Comparison of ENCODE assay signal across 8 cellular contexts in the genomic region with DNA sequence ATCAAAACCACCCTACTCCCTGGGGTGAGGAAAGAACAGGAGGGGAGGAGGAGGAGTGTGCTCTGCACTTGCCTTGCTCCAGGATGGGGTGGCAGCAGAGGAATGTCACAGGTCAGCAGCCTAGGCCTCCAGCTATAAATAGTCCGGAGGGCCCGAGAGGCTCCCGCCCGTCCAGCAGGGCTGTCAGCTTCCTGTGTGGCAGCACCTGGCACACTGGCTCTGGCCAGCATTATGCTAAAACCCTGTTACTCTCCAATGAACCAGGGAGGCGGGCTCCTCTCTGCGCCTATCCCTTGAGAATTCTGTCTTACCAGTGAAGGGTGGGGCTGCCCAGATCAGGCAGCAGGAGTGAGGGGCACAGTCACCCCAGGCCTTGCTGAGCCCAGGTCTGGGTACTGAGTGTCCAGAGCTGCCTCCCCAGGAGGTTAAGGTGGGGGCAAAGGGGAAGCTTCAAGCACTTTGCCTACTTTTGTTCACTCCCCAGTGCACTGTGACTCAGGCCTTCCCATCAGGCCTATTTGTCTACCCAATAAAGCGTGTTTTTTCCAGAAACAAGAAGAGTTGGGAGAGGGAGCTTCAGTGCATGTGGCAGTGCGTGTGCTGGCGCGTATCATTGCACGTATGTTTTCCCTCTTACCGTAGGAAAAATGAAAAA. TPM values are rescaled to one million over a fixed set of nuclear protein-coding genes. Genes with fewer than 3 reads are reported as not detected.
A peak's percentile ranks its signal among the peaks of the same experiment; 100 is the strongest.
DNase-seq lines count a peak whose midpoint lies in the region; ATAC-seq, FAIRE-seq and TF ChIP-seq lines count a peak whose summit lies in the region.

No MANE protein-coding gene starts in this region.

- no peaks in the 10 kb centered on the region for H3F3A ChIP-seq in OCI-LY1 (ENCODE audit: insufficient read depth, low read length)

- no peak overlapping the region for H3K4me3 Mint-ChIP-seq in dendritic cell treated with granulocyte-macrophage colony-stimulating factor and Interleukin-4, amounts not matched to agents 40 ng/mL and 50 ng/mL, for 4 days

- H3K27me3 Mint-ChIP-seq in dendritic cell treated with granulocyte-macrophage colony-stimulating factor and Interleukin-4, amounts not matched to agents 40 ng/mL and 50 ng/mL, for 4 days: no peaks in the 10 kb centered on the region

- H4K20me1 ChIP-seq in OCI-LY1 (ENCODE audit: insufficient read depth, low read length): no peaks in the 10 kb centered on the region

- peak; percentile 57 for FAIRE-seq in GM12892 (lab: Jason Lieb, UNC)

- H3K4me3 ChIP-seq in AG10803 (ENCODE audit: low read length): peak overlapping the region; percentile 17; the same call in 1 of the 2 replicates
- peak overlapping the region; percentile 61 for H3K4me3 ChIP-seq in OCI-LY1 (ENCODE audit: low read depth, low read length, poor library complexity, severe bottlenecking)
- peak overlapping the region; percentile 33 for H3K4me3 ChIP-seq in lower lobe of right lung
- H3K4me3 ChIP-seq in thyroid gland (replicated peaks in 1 of 3): no peak overlapping the region

- peaks cover 19% of the 10 kb centered on the region for H3K79me2 ChIP-seq in OCI-LY1 (ENCODE audit: insufficient read depth, low read length)

- H3K4me1 ChIP-seq in OCI-LY1 (ENCODE audit: insufficient read depth, low read length, severe bottlenecking) (peaks cover 26% of the 10 kb centered on the region), lower lobe of right lung (peaks cover 45% of the 10 kb centered on the region), thyroid gland (peaks cover 37 to 49% of the 10 kb centered on the region in 2 donors)

- H3K27ac Mint-ChIP-seq in dendritic cell treated with granulocyte-macrophage colony-stimulating factor and Interleukin-4, amounts not matched to agents 40 ng/mL and 50 ng/mL, for 4 days: peak overlapping the region; percentile 97

- DNase-seq in AG10803 (ENCODE audit: low read depth) (peak; percentile 47), GM12892 (ENCODE audit: insufficient read length) (no peak), lower lobe of right lung (peak; percentile 83), thyroid gland (peak; percentile 96), MV-4-11 (lab: John Stamatoyannopoulos, UW) (no peak), DMS114 treated with DMSO at 0.1 percent for 48 hours (lab: John Stamatoyannopoulos, UW; ENCODE audit: unreplicated experiment) (no peak)

- H3K9me2 ChIP-seq in OCI-LY1 (ENCODE audit: low read depth, low read length): no peaks in the 10 kb centered on the region

- H3K27ac ChIP-seq in OCI-LY1 (ENCODE audit: low read depth, low read length, poor library complexity, severe bottlenecking) (peak overlapping the region; percentile 31), lower lobe of right lung (peak overlapping the region; percentile 97), thyroid gland (peak overlapping the region; percentile 86 to 98 (median 95))

- peaks cover 31% of the 10 kb centered on the region for H3K4me1 Mint-ChIP-seq in dendritic cell treated with granulocyte-macrophage colony-stimulating factor and Interleukin-4, amounts not matched to agents 40 ng/mL and 50 ng/mL, for 4 days (ENCODE audit: low read depth)

- TF ChIP-seq CTCF in AG10803 (conservative IDR thresholded peaks at IDR 0.05; ENCODE audit: low read length): no peak
- no peak for TF ChIP-seq CTCF in OCI-LY1 (IDR thresholded peaks at IDR 0.05; ENCODE audit: low read length)
- no peak for TF ChIP-seq CTCF in lower lobe of right lung (IDR thresholded peaks at IDR 0.05)
- no peak for TF ChIP-seq CTCF in thyroid gland (IDR thresholded peaks at IDR 0.05)

- no peaks in the 10 kb centered on the region for H3K9me3 Mint-ChIP-seq in dendritic cell treated with granulocyte-macrophage colony-stimulating factor and Interleukin-4, amounts not matched to agents 40 ng/mL and 50 ng/mL, for 4 days

- intact Hi-C loops in dendritic cell treated with granulocyte-macrophage colony-stimulating factor and Interleukin-4, amounts not matched to agents 40 ng/mL and 50 ng/mL, for 4 days (cut with micrococcal nuclease): loop anchor here (2.0 to 5.0 kb wide), 2 partner anchors 22 to 34 kb away; no protein-coding TSS in a partner anchor
- intact Hi-C loops in lower lobe of right lung (cut with DNase I): no loop called here
- intact Hi-C loops in thyroid gland (cut with DNase I): no loop called here

- WGBS in thyroid gland, 2 donors: 39 to 40% methylated on average over 10 to 11 of the region's 12 CpGs

- peak overlapping the region; percentile 69 for H3K4me2 ChIP-seq in OCI-LY1 (ENCODE audit: low read length)

- H3K36me3 Mint-ChIP-seq in dendritic cell treated with granulocyte-macrophage colony-stimulating factor and Interleukin-4, amounts not matched to agents 40 ng/mL and 50 ng/mL, for 4 days (ENCODE audit: low read depth): peaks cover 27% of the 10 kb centered on the region

- H3K9me3 ChIP-seq in OCI-LY1 (ENCODE audit: low read length): no peaks in the 10 kb centered on the region
- H3K9me3 ChIP-seq in lower lobe of right lung: no peaks in the 10 kb centered on the region
- no peaks in the 10 kb centered on the region for H3K9me3 ChIP-seq in thyroid gland

- H3K36me3 ChIP-seq in OCI-LY1 (ENCODE audit: insufficient read depth, low read length) (no peaks in the 10 kb centered on the region), lower lobe of right lung (peaks cover 17% of the 10 kb centered on the region), thyroid gland (no peaks in the 10 kb centered on the region)

- H3K27me3 ChIP-seq in OCI-LY1 (ENCODE audit: insufficient read depth, low read length): no peaks in the 10 kb centered on the region
- no peaks in the 10 kb centered on the region for H3K27me3 ChIP-seq in lower lobe of right lung (ENCODE audit: low read depth)
- no peaks in the 10 kb centered on the region for H3K27me3 ChIP-seq in thyroid gland

- peak overlapping the region; percentile 54; the same call in 1 of the 2 replicates for H3K9ac ChIP-seq in OCI-LY1 (ENCODE audit: low read length)

- H2AFZ ChIP-seq in OCI-LY1 (ENCODE audit: low read length): no peak overlapping the region

- peak; percentile 33 to 39 for ATAC-seq in lower lobe of right lung

- TF ChIP-seq POLR2A in GM12892 (IDR thresholded peaks at IDR 0.05; ENCODE audit: low read depth, low read length) (no peak), thyroid gland (IDR thresholded peaks at IDR 0.05) (peak in 1 of 2 donors; percentile 71)

RNA-seq across cellular contexts. Expression of gene COX14, which starts 1.1 kb away (rescaled TPM):
- polyA plus RNA-seq in GM12892 (2012; ENCODE audit: missing spikeins): 83.6 TPM
- total RNA-seq in lower lobe of right lung: 68.0 TPM
- total RNA-seq in thyroid gland: 100 to 1,000 TPM in 2 of 4 donors, 10 to 100 TPM in 2; 40.6 to 135 (median 90.9) TPM

RNA-seq across cellular contexts. Expression of gene GPD1, which starts 7.1 kb away (rescaled TPM):
- 1.1 TPM for polyA plus RNA-seq in GM12892 (2012; ENCODE audit: missing spikeins)
- total RNA-seq in lower lobe of right lung: 67.0 TPM
- total RNA-seq in thyroid gland: 10 to 100 TPM in 1 of 4 donors, 1 to 10 TPM in 3; 5.1 to 10.6 (median 7.1) TPM

RNA-seq across cellular contexts. Expression of gene SMARCD1, which starts 25.7 kb away (rescaled TPM):
- 43.4 TPM for polyA plus RNA-seq in GM12892 (2012; ENCODE audit: missing spikeins)
- 44.2 TPM for total RNA-seq in lower lobe of right lung
- 10 to 100 TPM; 67.2 to 92.9 (median 74.7) TPM for total RNA-seq in thyroid gland

RNA-seq across cellular contexts. Expression of gene ASIC1, which starts 53.5 kb away (rescaled TPM):
- polyA plus RNA-seq in GM12892 (2012; ENCODE audit: missing spikeins): 0.51 TPM
- total RNA-seq in lower lobe of right lung (1.6 TPM), thyroid gland (1 to 10 TPM in 1 of 4 donors, under 1 TPM in 3; 0.13 to 1.9 (median 0.43) TPM)

RNA-seq across cellular contexts. Expression of gene CERS5, which starts 56.3 kb away (rescaled TPM):
- polyA plus RNA-seq in GM12892 (2012; ENCODE audit: missing spikeins): 40.3 TPM
- total RNA-seq in lower lobe of right lung (37.7 TPM), thyroid gland (10 to 100 TPM; 20.2 to 34.9 (median 29.5) TPM)

Comparison
In these comparisons a context has a peak if more than half of its experiments do, and no peak if none do; other contexts are left out.
1. DNase-seq: peak in AG10803 (single experiment), lower lobe of right lung (single experiment) and thyroid gland (2 of 2); none in GM12892 (single experiment), MV-4-11 (single experiment) and DMS114 treated with DMSO at 0.1 percent for 48 hours (single experiment).
2. H3K4me3 ChIP-seq: peak in AG10803 (single experiment), OCI-LY1 (single experiment) and lower lobe of right lung (single experiment); none in thyroid gland (0 of 3).
3. H3K27ac ChIP-seq: peak in every context shown above with its lines; median percentile 97 in lower lobe of right lung; 95 in thyroid gland; 31 in OCI-LY1.